In genomic region chr2:240989451-240990265, GRCh38 we compare ENCODE assay signal across 8 cellular contexts. TPM values are rescaled to one million over a fixed set of nuclear protein-coding genes. Genes with fewer than 3 reads are reported as not detected.
A peak's percentile ranks its signal among the peaks of the same experiment; 100 is the strongest.
DNase-seq lines count a peak whose midpoint lies in the region; ATAC-seq, FAIRE-seq and TF ChIP-seq lines count a peak whose summit lies in the region.

No MANE protein-coding gene starts in this region.

- H3K27me3 Mint-ChIP-seq in brain (peaks cover 16% of the 10 kb centered on the region), nephron (ENCODE audit: low read depth) (peaks cover 12% of the 10 kb centered on the region)
- peaks cover 8 to 47% of the 10 kb centered on the region in 2 donors for H3K27me3 Mint-ChIP-seq in stimulated activated naive B cell treated with anti-CD40 and anti-IgM and Interleukin-4, amounts not matched to agents 10 μg/mL and 1 μg/mL and 100 μg/mL, for 72 hours

- no peak overlapping the region for H3K4me3 ChIP-seq in MG63

- DNase-seq in D721Med (ENCODE audit: insufficient read length, low spot score) (no peak), MG63 (peak; percentile 54), HPDE6-E6E7 (ENCODE audit: extremely low spot score) (no peak), NCI-H510A (lab: John Stamatoyannopoulos, UW) (no peak)
- no peak for DNase-seq in stimulated activated naive B cell treated with anti-CD40 and anti-IgM and Interleukin-4, amounts not matched to agents 10 μg/mL and 1 μg/mL and 100 μg/mL, for 72 hours

- H3K36me3 ChIP-seq in MG63, result no peaks in the 10 kb centered on the region

- H3K4me3 Mint-ChIP-seq in brain (no peak overlapping the region), nephron (no peak overlapping the region)
- H3K4me3 Mint-ChIP-seq in stimulated activated naive B cell treated with anti-CD40 and anti-IgM and Interleukin-4, amounts not matched to agents 10 μg/mL and 1 μg/mL and 100 μg/mL, for 72 hours, result no peak overlapping the region

- H3K27ac Mint-ChIP-seq in brain (no peak overlapping the region), nephron (no peak overlapping the region)
- H3K27ac Mint-ChIP-seq in stimulated activated naive B cell treated with anti-CD40 and anti-IgM and Interleukin-4, amounts not matched to agents 10 μg/mL and 1 μg/mL and 100 μg/mL, for 72 hours, result no peak overlapping the region

- H3K9me3 Mint-ChIP-seq in brain (peaks cover 0 to 7% (median 4%) of the 10 kb centered on the region in 5 experiments), nephron (no peaks in the 10 kb centered on the region)
- H3K9me3 Mint-ChIP-seq in stimulated activated naive B cell treated with anti-CD40 and anti-IgM and Interleukin-4, amounts not matched to agents 10 μg/mL and 1 μg/mL and 100 μg/mL, for 72 hours, result peaks cover 7 to 10% of the 10 kb centered on the region in 2 donors

- no peaks in the 10 kb centered on the region for H3K9me3 ChIP-seq in MG63

- H3K36me3 Mint-ChIP-seq in brain, result no peaks in the 10 kb centered on the region
- H3K36me3 Mint-ChIP-seq in nephron (ENCODE audit: low read depth), result no peaks in the 10 kb centered on the region
- H3K36me3 Mint-ChIP-seq in stimulated activated naive B cell treated with anti-CD40 and anti-IgM and Interleukin-4, amounts not matched to agents 10 μg/mL and 1 μg/mL and 100 μg/mL, for 72 hours, result peaks cover 4 to 10% of the 10 kb centered on the region in 2 donors

- no peak for FAIRE-seq in D721Med (lab: Jason Lieb, UNC)

- H3K4me1 Mint-ChIP-seq in brain, result peaks cover 20% of the 10 kb centered on the region
- peaks cover 27% of the 10 kb centered on the region for H3K4me1 Mint-ChIP-seq in nephron
- H3K4me1 Mint-ChIP-seq in stimulated activated naive B cell treated with anti-CD40 and anti-IgM and Interleukin-4, amounts not matched to agents 10 μg/mL and 1 μg/mL and 100 μg/mL, for 72 hours, result no peaks in the 10 kb centered on the region

- no peak for ATAC-seq in stimulated activated naive B cell treated with anti-CD40 and anti-IgM and Interleukin-4, amounts not matched to agents 10 μg/mL and 1 μg/mL and 100 μg/mL, for 72 hours (replicated peaks)
- no peak for ATAC-seq in GM18517 (IDR thresholded peaks at IDR 0.05; ENCODE audit: unreplicated experiment)

- TF ChIP-seq CTCF in D721Med (IDR thresholded peaks at IDR 0.05; ENCODE audit: insufficient read depth, missing control alignments), result peak; percentile 40
- TF ChIP-seq CTCF in brain (conservative IDR thresholded peaks at IDR 0.05), result peak; percentile 50 to 54
- TF ChIP-seq CTCF in nephron (IDR thresholded peaks at IDR 0.05; ENCODE audit: unreplicated experiment in 3 of 3), result peak; percentile 49 to 64 (median 55)

- H3K27me3 ChIP-seq in MG63, result no peaks in the 10 kb centered on the region

RNA-seq across cellular contexts. Expression of gene SNED1, which starts 8.8 kb away (rescaled TPM):
- 2.6 and 5.1 TPM in 2 replicates for total RNA-seq in MG63 (2014; rRNA removed; shearing (Covaris generic); ENCODE audit: low replicate concordance)
- polyA plus RNA-seq in brain (ENCODE audit: insufficient read depth, low read depth, low replicate concordance), result 3.6 TPM
